25 cellular contexts compared by ENCODE assay signal in genomic region chr19:35293733-35294309, GRCh38. TPM values are rescaled to one million over a fixed set of nuclear protein-coding genes. Genes with fewer than 3 reads are reported as not detected.
"Had no signal": no experiment of that assay in that cellular context is flagged by ENCODE, and none has a peak within 500 bp of the region (broad histone marks: within the 10 kb centered on the region; RNA-seq: fewer than 3 reads in every experiment).

No MANE protein-coding gene starts in this region.

- DNase-seq: activated T-cell treated with anti-CD3 and anti-CD28 coated beads, Interleukin-2, amount 50 U/mL, for 1 hour; brain microvascular endothelial cell; central memory CD4-positive, alpha-beta T cell; dermis blood vessel endothelial cell; effector memory CD4-positive, alpha-beta T cell; glutamatergic neuron; kidney glomerular epithelial cell; left ventricle myocardium inferior; natural killer cell; sigmoid colon; stimulated activated CD4-positive, alpha-beta T cell treated with anti-CD3 and anti-CD28 coated beads, Interleukin-15, amount 100 ng/mL, for 24 hours; stimulated activated CD4-positive, alpha-beta T cell treated with anti-CD3 and anti-CD28 coated beads, Interleukin-2, amount 100 ng/mL, for 48 hours; stimulated activated CD8-positive, alpha-beta memory T cell treated with anti-CD3 and anti-CD28 coated beads, Interleukin-4, amount 100 ng/mL, for 48 hours; stimulated activated naive B cell treated with anti-CD40 and anti-IgM and Interleukin-4, amounts not matched to agents 10 μg/mL and 1 μg/mL and 100 μg/mL, for 72 hours; T-helper 9 cell had no signal

- H3K27me3 ChIP-seq: ascending aorta, upper lobe of left lung had no signal

- FAIRE-seq: endothelial cell of umbilical vein, frontal cortex had no signal

- H2AFZ ChIP-seq: parathyroid adenoma had no signal

- H3K36me3 ChIP-seq: ascending aorta, brain microvascular endothelial cell, left ventricle myocardium inferior, neutrophil, sigmoid colon, upper lobe of left lung had no signal

- H3K4me1 ChIP-seq: ascending aorta, left ventricle myocardium inferior, sigmoid colon, upper lobe of left lung had no signal

- ATAC-seq: activated naive CD4-positive, alpha-beta T cell treated with anti-CD3 and anti-CD28 coated beads, Interleukin-2, amount 50 U/mL, for 72 hours; esophagus mucosa; natural killer cell; stimulated activated naive B cell treated with anti-CD40 and anti-IgM and Interleukin-4, amounts not matched to agents 10 μg/mL and 1 μg/mL and 100 μg/mL, for 72 hours had no signal

- H3K9ac ChIP-seq: parathyroid adenoma had no signal

- H3K4me2 ChIP-seq: smooth muscle cell had no signal

- H3K27ac ChIP-seq: ascending aorta, brain microvascular endothelial cell, left ventricle myocardium inferior, neutrophil, parathyroid adenoma, sigmoid colon, upper lobe of left lung had no signal

- H3K79me2 ChIP-seq: parathyroid adenoma had no signal

- H3K4me3 ChIP-seq: ascending aorta, left ventricle myocardium inferior, sigmoid colon, smooth muscle cell, upper lobe of left lung had no signal

- H3K9me3 ChIP-seq: ascending aorta, left ventricle myocardium inferior, neutrophil, sigmoid colon, upper lobe of left lung had no signal

RNA-seq across cellular contexts. Expression of gene MAG, which starts 1.9 kb away (rescaled TPM):
- total RNA-seq: ascending aorta, dermis blood vessel endothelial cell, endothelial cell of umbilical vein, esophagus mucosa, frontal cortex, left ventricle myocardium inferior, lung microvascular endothelial cell, natural killer cell, smooth muscle cell had no signal
- polyA plus RNA-seq: endothelial cell of umbilical vein, smooth muscle cell had no signal

RNA-seq across cellular contexts. Expression of gene HAMP, which starts 11.5 kb away (rescaled TPM):
- total RNA-seq: ascending aorta, esophagus mucosa, frontal cortex, left ventricle myocardium inferior, smooth muscle cell had no signal
- polyA plus RNA-seq: endothelial cell of umbilical vein, smooth muscle cell had no signal

RNA-seq across cellular contexts. Expression of gene CD22, which starts 35.2 kb away (rescaled TPM):
- total RNA-seq: endothelial cell of umbilical vein, frontal cortex, left ventricle myocardium inferior, lung microvascular endothelial cell, smooth muscle cell had no signal
- polyA plus RNA-seq: endothelial cell of umbilical vein, smooth muscle cell had no signal
